In the genomic region with DNA sequence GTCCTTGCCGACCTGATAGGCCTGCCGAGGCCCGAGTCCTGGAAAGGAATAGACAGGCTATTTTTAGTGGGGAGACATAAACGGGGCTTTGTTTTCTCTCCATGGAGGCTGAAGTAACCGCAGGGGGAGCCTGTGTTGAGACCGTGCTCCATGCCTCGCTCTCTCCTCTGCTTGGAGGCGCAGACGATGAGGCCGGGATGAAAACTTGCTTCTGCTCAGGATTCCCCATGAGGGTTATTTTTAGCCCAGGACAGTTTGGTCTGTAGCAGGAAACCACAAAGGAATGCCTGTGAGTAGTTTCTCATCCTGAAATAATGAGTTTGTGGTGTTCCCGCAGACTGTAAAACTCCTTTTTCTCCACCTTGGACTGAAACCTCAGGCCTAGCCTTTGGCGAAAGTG, we compare ENCODE assay signal across 9 cellular contexts.
DNase-seq lines count a peak whose midpoint lies in the region; ATAC-seq and TF ChIP-seq lines count a peak whose summit lies in the region.
"Had no signal": no experiment of that assay in that cellular context is flagged by ENCODE, and none has a peak within 500 bp of the region (broad histone marks: within the 10 kb centered on the region; RNA-seq: fewer than 3 reads in every experiment).

No MANE protein-coding gene starts in this region.

- H3K9me2 ChIP-seq in OCI-LY7 (ENCODE audit: insufficient read depth, low read length) = no peaks in the 10 kb centered on the region

- intact Hi-C loops in OCI-LY7 (cut with micrococcal nuclease; ENCODE audit: unreplicated experiment) = no loop called here
- intact Hi-C loops in gastrocnemius medialis (cut with DNase I; ENCODE audit: low total_unique reads) = no loop called here

- H3K79me2 ChIP-seq in OCI-LY7 (ENCODE audit: insufficient read depth, low read depth, low read length) = no peaks in the 10 kb centered on the region

- no peak for ATAC-seq in gastrocnemius medialis
- no peak for ATAC-seq in HG03457 (IDR thresholded peaks at IDR 0.05; ENCODE audit: unreplicated experiment)

- CTCF ChIA-PET in OCI-LY7 (lab: Charles Lee; ENCODE audit: unreplicated experiment) = no interaction called here

- H3K27me3 ChIP-seq in gastrocnemius medialis = peaks cover 0 to 3% (median 0%) of the 10 kb centered on the region in 3 donors

- in situ Hi-C loops in gastrocnemius medialis (cut with MboI; ENCODE audit: low sequenced_read_pairs in 4 of 4) = no loop called here

- POLR2A ChIA-PET in OCI-LY7 (lab: Charles Lee) = interaction anchor here (0.7 kb wide), 2 partner anchors 11 to 65 kb away, joined by 3 to 5 read pairs; no protein-coding TSS in a partner anchor

- H3K9me3 ChIP-seq in OCI-LY7 (ENCODE audit: low read length) (no peaks in the 10 kb centered on the region), gastrocnemius medialis (no peaks in the 10 kb centered on the region)

- H3K36me3 ChIP-seq in OCI-LY7 (ENCODE audit: insufficient read depth, low read length) (no peaks in the 10 kb centered on the region), gastrocnemius medialis (no peaks in the 10 kb centered on the region)

- H2AFZ ChIP-seq in OCI-LY7 (ENCODE audit: low read length) = no peak overlapping the region

- BruUV-seq in OCI-LY7 (replicated peaks; lab: Mats Ljungman, UMichigan) = no TSS peak

- no peaks in the 10 kb centered on the region for H3K4me1 ChIP-seq in OCI-LY7 (ENCODE audit: insufficient read depth, low read length, poor library complexity, severe bottlenecking)
- no peaks in the 10 kb centered on the region for H3K4me1 ChIP-seq in gastrocnemius medialis

- TF ChIP-seq POLR2A in gastrocnemius medialis (IDR thresholded peaks at IDR 0.05) = no peak

- peak; percentile 46 for DNase-seq in HS-5 (ENCODE audit: low read depth)
- DNase-seq in cardiac fibroblast (ENCODE audit: low read depth in 2 of 2) = peak; percentile 79 to 87
- DNase-seq in iris pigment epithelial cell (ENCODE audit: low read depth) = peak; percentile 93
- DNase-seq in OCI-LY7 (ENCODE audit: low spot score) = no peak
- no peak for DNase-seq in gastrocnemius medialis
- DNase-seq: activated CD8-positive, alpha-beta memory T cell treated with anti-CD3 and anti-CD28 coated beads, Interleukin-2, amount 50 U/mL, for 4 hours; NCI-H187 had no signal

- H3K4me2 ChIP-seq in OCI-LY7 (ENCODE audit: low read length) = no peak overlapping the region

- TF ChIP-seq CTCF in cardiac fibroblast (IDR thresholded peaks at IDR 0.05; ENCODE audit: low read depth, low read length) (no peak), OCI-LY7 (conservative IDR thresholded peaks at IDR 0.05; ENCODE audit: low read length) (no peak), gastrocnemius medialis (IDR thresholded peaks at IDR 0.05 in 4 of 5, conservative IDR thresholded peaks at IDR 0.05 in 1 of 5) (no peak)

- H4K20me1 ChIP-seq in OCI-LY7 (ENCODE audit: insufficient read depth, low read length) = no peaks in the 10 kb centered on the region

- peak overlapping the region; percentile 60 for H3K27ac ChIP-seq in temporal lobe (ENCODE audit: low read depth, low read length)
- H3K27ac ChIP-seq in OCI-LY7 (ENCODE audit: low read depth, low read length, poor library complexity, severe bottlenecking) = no peak overlapping the region
- H3K27ac ChIP-seq in gastrocnemius medialis = no peak overlapping the region

- H3K4me3 ChIP-seq in cardiac fibroblast (replicated peaks in 1 of 2; ENCODE audit: low read depth in 2 of 2, low read length in 2 of 2) (no peak overlapping the region), OCI-LY7 (ENCODE audit: low read depth, low read length, poor library complexity, severe bottlenecking) (no peak overlapping the region), gastrocnemius medialis (no peak overlapping the region)

Comparison
In these comparisons a context has a peak if more than half of its experiments do, and no peak if none do; other contexts are left out.
1. DNase-seq: peak in HS-5 (single experiment), cardiac fibroblast (2 of 2) and iris pigment epithelial cell (single experiment); none in OCI-LY7 (single experiment) and gastrocnemius medialis (0 of 2).